Comparison of ENCODE assay signal across 26 cellular contexts in the genomic region with DNA sequence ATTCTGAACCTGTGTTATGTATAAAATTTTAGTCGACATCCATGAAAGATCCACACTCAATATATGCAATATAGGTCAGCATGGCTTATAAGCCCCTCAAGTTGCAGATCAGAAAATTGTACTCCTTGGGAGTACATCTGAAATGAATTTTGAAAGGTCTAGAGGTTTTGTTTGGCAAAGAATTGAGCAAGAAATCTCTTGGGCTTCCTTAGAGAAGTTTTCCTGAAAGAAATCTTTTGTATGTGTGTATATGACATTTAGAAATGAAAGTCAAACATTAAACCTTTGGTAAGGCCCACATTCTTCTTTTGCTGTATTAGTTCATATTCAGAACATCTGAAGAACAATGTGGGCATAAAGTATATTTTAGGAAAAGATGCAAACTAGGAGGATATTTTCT.
"Had no signal": no experiment of that assay in that cellular context is flagged by ENCODE, and none has a peak within 500 bp of the region (broad histone marks: within the 10 kb centered on the region; RNA-seq: fewer than 3 reads in every experiment).

No MANE protein-coding gene starts in this region.

- H3K27me3 ChIP-seq: left lung, neural progenitor cell, ovary, right atrium auricular region, right lobe of liver, stomach, testis, thyroid gland, transverse colon, upper lobe of left lung, vagina had no signal

- H3K4me3 ChIP-seq: left lung, lower lobe of right lung, neural progenitor cell, ovary, right atrium auricular region, right lobe of liver, skin epidermis, stomach, testis, thyroid gland, transverse colon, upper lobe of left lung, vagina had no signal

- H3K4me1 Mint-ChIP-seq: immature natural killer cell; naive thymus-derived CD8-positive, alpha-beta T cell; nephron progenitor cell; neural progenitor cell; stimulated activated naive B cell treated with anti-CD40 and anti-IgM and Interleukin-4, amounts not matched to agents 10 μg/mL and 1 μg/mL and 100 μg/mL, for 72 hours had no signal

- H3K4me1 ChIP-seq: left lung, lower lobe of right lung, neural progenitor cell, right atrium auricular region, right lobe of liver, stomach, testis, thyroid gland, transverse colon, upper lobe of left lung, vagina had no signal

- H3K9ac ChIP-seq: neural progenitor cell had no signal

- H3K27ac ChIP-seq: left lung, lower lobe of right lung, neural progenitor cell, ovary, right atrium auricular region, right lobe of liver, skin epidermis, stomach, testis, thyroid gland, transverse colon, upper lobe of left lung, vagina had no signal

- H3K9me3 Mint-ChIP-seq: nephron progenitor cell, neural progenitor cell had no signal

- DNase-seq: immature natural killer cell; kidney; left colon; left lung; lower lobe of right lung; mammary epithelial cell; naive thymus-derived CD8-positive, alpha-beta T cell; nephron progenitor cell; ovary; right lobe of liver; stimulated activated CD4-positive, alpha-beta T cell treated with anti-CD3 and anti-CD28 coated beads, Interleukin-12 subunit alpha, Interleukin-12 subunit beta, amount 100 ng/mL, for 4 hours; stimulated activated CD4-positive, alpha-beta T cell treated with anti-CD3 and anti-CD28 coated beads, Interleukin-15, amount 100 ng/mL, for 24 hours; stimulated activated CD4-positive, alpha-beta T cell treated with anti-CD3 and anti-CD28 coated beads, Interleukin-2, amount 100 ng/mL, for 24 hours; stimulated activated CD4-positive, alpha-beta T cell treated with anti-CD3 and anti-CD28 coated beads, Interleukin-4, amount 100 ng/mL, for 1 hour; stimulated activated naive B cell treated with anti-CD40 and anti-IgM and Interleukin-4, amounts not matched to agents 10 μg/mL and 1 μg/mL and 100 μg/mL, for 72 hours; stimulated activated naive CD8-positive, alpha-beta T cell treated with anti-CD3 and anti-CD28 coated beads, Interleukin-15, Interleukin-2, amounts not matched to agents 100 U/mL and 50 U/mL, for 24 hours; stomach; testis; thyroid gland; transverse colon; upper lobe of left lung had no signal

- H3K36me3 Mint-ChIP-seq: immature natural killer cell; naive thymus-derived CD8-positive, alpha-beta T cell; neural progenitor cell; stimulated activated naive B cell treated with anti-CD40 and anti-IgM and Interleukin-4, amounts not matched to agents 10 μg/mL and 1 μg/mL and 100 μg/mL, for 72 hours had no signal

- H3K36me3 ChIP-seq: left lung, lower lobe of right lung, neural progenitor cell, ovary, right atrium auricular region, right lobe of liver, stomach, thyroid gland, transverse colon, upper lobe of left lung, vagina had no signal

- H3K9me3 ChIP-seq: left lung, lower lobe of right lung, ovary, right atrium auricular region, stomach, testis, thyroid gland, transverse colon, upper lobe of left lung, vagina had no signal

- H3K27ac Mint-ChIP-seq: immature natural killer cell; naive thymus-derived CD8-positive, alpha-beta T cell; nephron progenitor cell; progenitor cell of endocrine pancreas; stimulated activated naive B cell treated with anti-CD40 and anti-IgM and Interleukin-4, amounts not matched to agents 10 μg/mL and 1 μg/mL and 100 μg/mL, for 72 hours had no signal

- H3K4me3 Mint-ChIP-seq: immature natural killer cell; naive thymus-derived CD8-positive, alpha-beta T cell; nephron progenitor cell; neural progenitor cell; stimulated activated naive B cell treated with anti-CD40 and anti-IgM and Interleukin-4, amounts not matched to agents 10 μg/mL and 1 μg/mL and 100 μg/mL, for 72 hours had no signal

- H3K27me3 Mint-ChIP-seq: naive thymus-derived CD8-positive, alpha-beta T cell; progenitor cell of endocrine pancreas; stimulated activated naive B cell treated with anti-CD40 and anti-IgM and Interleukin-4, amounts not matched to agents 10 μg/mL and 1 μg/mL and 100 μg/mL, for 72 hours had no signal

- ATAC-seq: left colon; left lung; lower lobe of right lung; naive thymus-derived CD8-positive, alpha-beta T cell; right lobe of liver; stimulated activated naive B cell treated with anti-CD40 and anti-IgM and Interleukin-4, amounts not matched to agents 10 μg/mL and 1 μg/mL and 100 μg/mL, for 72 hours; stimulated activated naive CD8-positive, alpha-beta T cell treated with anti-CD3 and anti-CD28 coated beads, Interleukin-15, Interleukin-2, amounts not matched to agents 100 U/mL and 50 U/mL, for 24 hours had no signal
